In genomic region chrX:97330150-97330549, GRCh38 we compare ENCODE assay signal across 17 cellular contexts.
A peak's percentile ranks its signal among the peaks of the same experiment; 100 is the strongest.
DNase-seq lines count a peak whose midpoint lies in the region; ATAC-seq and TF ChIP-seq lines count a peak whose summit lies in the region.
"Had no signal": no experiment of that assay in that cellular context is flagged by ENCODE, and none has a peak within 500 bp of the region (broad histone marks: within the 10 kb centered on the region; RNA-seq: fewer than 3 reads in every experiment).

No MANE protein-coding gene starts in this region.

- no peak overlapping the region for H3K4me3 ChIP-seq in H7 (ENCODE audit: insufficient read depth, low read depth, low read length)
- H3K4me3 ChIP-seq in testis, result no peak overlapping the region

- intact Hi-C loops in testis (cut with DNase I; ENCODE audit: low total_unique reads), result no loop called here

- H3K4me3 Mint-ChIP-seq in T-helper 2 cell treated with Interferon-gamma antibody and Interleukin-4, amounts not matched to agents 5 μg/mL and 100 μg/mL, for 36 hours, result no peak overlapping the region

- no peak overlapping the region for H3K27ac ChIP-seq in testis
- H3K27ac ChIP-seq: C4-2B had no signal

- no peak overlapping the region for H3K27ac Mint-ChIP-seq in T-helper 2 cell treated with Interferon-gamma antibody and Interleukin-4, amounts not matched to agents 5 μg/mL and 100 μg/mL, for 36 hours

- 93% methylated on average over 1 of the region's 1 CpG; no CpG with 5 or more reads in 1 of the 2 donors for WGBS in testis, 2 donors

- peak; percentile 3 for DNase-seq in T-helper 2 cell treated with Interferon-gamma antibody and Interleukin-4, amounts not matched to agents 5 μg/mL and 100 μg/mL, for 36 hours (ENCODE audit: low spot score)
- DNase-seq in T-helper 2 cell (no peak), putamen (ENCODE audit: low spot score) (peak; percentile 0), NCI-H1105 treated with DMSO at 0.1 percent for 48 hours (lab: John Stamatoyannopoulos, UW) (no peak), H7 (no peak), testis (no peak)
- DNase-seq: central memory CD4-positive, alpha-beta T cell; DND-41; effector memory CD4-positive, alpha-beta T cell; HCEC 1CT; NCI-H2107; NCI-H526 treated with DMSO at 0.1 percent for 48 hours; retina; SK-N-SH had no signal

- TF ChIP-seq CTCF in testis (IDR thresholded peaks at IDR 0.05), result no peak

- H3K36me3 ChIP-seq in H7 (replicated peaks; ENCODE audit: control insufficient read depth, insufficient read depth, low read length) (no peaks in the 10 kb centered on the region), testis (ENCODE audit: low read depth, missing control alignments) (no peaks in the 10 kb centered on the region)

- ATAC-seq in GM21619 (IDR thresholded peaks at IDR 0.05; ENCODE audit: unreplicated experiment) (peak; percentile 48), HG03103 (IDR thresholded peaks at IDR 0.05; ENCODE audit: low read depth, unreplicated experiment) (peak; percentile 37)

- H3K36me3 Mint-ChIP-seq in T-helper 2 cell treated with Interferon-gamma antibody and Interleukin-4, amounts not matched to agents 5 μg/mL and 100 μg/mL, for 36 hours (ENCODE audit: low read depth), result no peaks in the 10 kb centered on the region

- no peaks in the 10 kb centered on the region for H3K9me3 ChIP-seq in testis
- H3K9me3 ChIP-seq: SK-N-SH had no signal

- H3K4me1 ChIP-seq in testis, result no peaks in the 10 kb centered on the region

- peaks cover 2% of the 10 kb centered on the region for H3K4me1 Mint-ChIP-seq in T-helper 2 cell treated with Interferon-gamma antibody and Interleukin-4, amounts not matched to agents 5 μg/mL and 100 μg/mL, for 36 hours (ENCODE audit: low read depth)

- no peaks in the 10 kb centered on the region for H3K9me3 Mint-ChIP-seq in T-helper 2 cell treated with Interferon-gamma antibody and Interleukin-4, amounts not matched to agents 5 μg/mL and 100 μg/mL, for 36 hours

- no peaks in the 10 kb centered on the region for H3K27me3 ChIP-seq in H7 (ENCODE audit: control insufficient read depth, insufficient read depth, low read length)
- H3K27me3 ChIP-seq in testis, result no peaks in the 10 kb centered on the region

- no peaks in the 10 kb centered on the region for H3K27me3 Mint-ChIP-seq in T-helper 2 cell treated with Interferon-gamma antibody and Interleukin-4, amounts not matched to agents 5 μg/mL and 100 μg/mL, for 36 hours (ENCODE audit: low read depth)

- TF ChIP-seq POLR2A in testis (IDR thresholded peaks at IDR 0.05), result no peak

Comparison
In these comparisons a context has a peak if more than half of its experiments do, and no peak if none do; other contexts are left out.
1. DNase-seq: peak in T-helper 2 cell treated with Interferon-gamma antibody and Interleukin-4, amounts not matched to agents 5 μg/mL and 100 μg/mL, for 36 hours (single experiment) and putamen (single experiment); none in T-helper 2 cell (0 of 5), NCI-H1105 treated with DMSO at 0.1 percent for 48 hours (single experiment), H7 (single experiment) and testis (single experiment).